ENCODE assay signal across 32 cellular contexts in the genomic region with DNA sequence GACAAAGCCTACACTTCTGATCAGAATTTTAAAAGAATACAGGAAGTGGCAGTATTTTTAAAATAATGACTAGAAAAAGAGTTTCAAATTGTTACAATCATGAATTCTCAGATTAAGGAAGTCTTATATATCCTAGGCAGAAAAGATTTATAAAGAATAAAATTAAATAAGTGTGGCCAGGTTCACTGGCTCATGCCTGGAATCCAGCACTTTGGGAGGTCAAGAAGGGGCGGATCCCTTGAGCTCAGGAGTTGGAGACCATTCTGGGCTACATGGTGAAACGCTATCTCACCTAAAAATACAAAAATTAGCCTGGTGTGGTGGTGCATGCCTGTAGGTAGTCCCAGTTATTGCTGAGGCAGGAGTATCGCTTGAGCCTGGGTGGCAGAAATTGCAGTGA. TPM values are rescaled to one million over a fixed set of nuclear protein-coding genes. Genes with fewer than 3 reads are reported as not detected.
"Had no signal": no experiment of that assay in that cellular context is flagged by ENCODE, and none has a peak within 500 bp of the region (broad histone marks: within the 10 kb centered on the region; RNA-seq: fewer than 3 reads in every experiment).

No MANE protein-coding gene starts in this region.

- FAIRE-seq: urothelium cell line had no signal

- H3K4me1 Mint-ChIP-seq: stimulated activated effector memory CD8-positive, alpha-beta T cell treated with anti-CD3 and anti-CD28 coated beads, Interleukin-12 subunit alpha, Interleukin-12 subunit beta, amount 100 ng/mL, for 72 hours; stimulated activated naive CD8-positive, alpha-beta T cell treated with anti-CD3 and anti-CD28 coated beads, Interleukin-15, amount 100 ng/mL, for 72 hours had no signal

- H3K27ac Mint-ChIP-seq: stimulated activated effector memory CD8-positive, alpha-beta T cell treated with anti-CD3 and anti-CD28 coated beads, Interleukin-12 subunit alpha, Interleukin-12 subunit beta, amount 100 ng/mL, for 72 hours; stimulated activated memory B cell treated with anti-CD40 and anti-IgM and Interleukin-4, amounts not matched to agents 10 μg/mL and 1 μg/mL and 100 μg/mL, for 72 hours; stimulated activated naive B cell treated with anti-CD40 and anti-IgM and Interleukin-4, amounts not matched to agents 10 μg/mL and 1 μg/mL and 100 μg/mL, for 72 hours; stimulated activated naive CD8-positive, alpha-beta T cell treated with anti-CD3 and anti-CD28 coated beads, Interleukin-15, Interleukin-2, amounts not matched to agents 100 ng/mL and 50 ng/mL, for 24 hours; type B pancreatic cell had no signal

- H3K4me1 ChIP-seq: stomach, testis, thyroid gland, tibial artery, tibial nerve, transverse colon, upper lobe of left lung, upper lobe of right lung, uterus, vagina had no signal

- ATAC-seq: stimulated activated effector memory CD8-positive, alpha-beta T cell treated with anti-CD3 and anti-CD28 coated beads, Interleukin-12 subunit alpha, Interleukin-12 subunit beta, amount 100 ng/mL, for 72 hours; stimulated activated memory B cell treated with anti-CD40 and anti-IgM and Interleukin-4, amounts not matched to agents 10 μg/mL and 1 μg/mL and 100 μg/mL, for 72 hours; stimulated activated naive B cell treated with anti-CD40 and anti-IgM and Interleukin-4, amounts not matched to agents 10 μg/mL and 1 μg/mL and 100 μg/mL, for 72 hours; stimulated activated naive CD8-positive, alpha-beta T cell treated with anti-CD3 and anti-CD28 coated beads, Interleukin-15, amount 100 ng/mL, for 72 hours; stimulated activated naive CD8-positive, alpha-beta T cell treated with anti-CD3 and anti-CD28 coated beads, Interleukin-15, Interleukin-2, amounts not matched to agents 100 U/mL and 50 U/mL, for 24 hours; upper lobe of right lung had no signal

- H3K9me3 Mint-ChIP-seq: stimulated activated effector memory CD8-positive, alpha-beta T cell treated with anti-CD3 and anti-CD28 coated beads, Interleukin-12 subunit alpha, Interleukin-12 subunit beta, amount 100 ng/mL, for 72 hours; stimulated activated memory B cell treated with anti-CD40 and anti-IgM and Interleukin-4, amounts not matched to agents 10 μg/mL and 1 μg/mL and 100 μg/mL, for 72 hours; stimulated activated naive B cell treated with anti-CD40 and anti-IgM and Interleukin-4, amounts not matched to agents 10 μg/mL and 1 μg/mL and 100 μg/mL, for 72 hours; stimulated activated naive CD8-positive, alpha-beta T cell treated with anti-CD3 and anti-CD28 coated beads, Interleukin-15, amount 100 ng/mL, for 72 hours; stimulated activated naive CD8-positive, alpha-beta T cell treated with anti-CD3 and anti-CD28 coated beads, Interleukin-15, Interleukin-2, amounts not matched to agents 100 ng/mL and 50 ng/mL, for 24 hours; type B pancreatic cell had no signal

- H3K27me3 ChIP-seq: stomach, testis, thyroid gland, tibial artery, tibial nerve, transverse colon, upper lobe of left lung, upper lobe of right lung, uterus, vagina had no signal

- H3K27ac ChIP-seq: stomach, testis, thoracic aorta, thyroid gland, tibial artery, tibial nerve, transverse colon, upper lobe of left lung, upper lobe of right lung, uterus, vagina had no signal

- H3K27me3 Mint-ChIP-seq: stimulated activated memory B cell treated with anti-CD40 and anti-IgM and Interleukin-4, amounts not matched to agents 10 μg/mL and 1 μg/mL and 100 μg/mL, for 72 hours; stimulated activated naive B cell treated with anti-CD40 and anti-IgM and Interleukin-4, amounts not matched to agents 10 μg/mL and 1 μg/mL and 100 μg/mL, for 72 hours; stimulated activated naive CD8-positive, alpha-beta T cell treated with anti-CD3 and anti-CD28 coated beads, Interleukin-15, amount 100 ng/mL, for 72 hours; stimulated activated naive CD8-positive, alpha-beta T cell treated with anti-CD3 and anti-CD28 coated beads, Interleukin-15, Interleukin-2, amounts not matched to agents 100 ng/mL and 50 ng/mL, for 24 hours; type B pancreatic cell had no signal

- H3K36me3 ChIP-seq: stomach, thoracic aorta, thyroid gland, tibial artery, tibial nerve, transverse colon, upper lobe of left lung, upper lobe of right lung, uterus, vagina had no signal

- DNase-seq: stimulated activated CD4-positive, alpha-beta T cell treated with anti-CD3 and anti-CD28 coated beads, Interleukin-2, amount 100 ng/mL, for 48 hours; stimulated activated CD4-positive, alpha-beta T cell treated with anti-CD3 and anti-CD28 coated beads, Interleukin-4, amount 100 ng/mL, for 1 hour; stimulated activated CD4-positive, alpha-beta T cell treated with anti-CD3 and anti-CD28 coated beads, Interleukin-4, amount 100 ng/mL, for 24 hours; stimulated activated CD4-positive, alpha-beta T cell treated with anti-CD3 and anti-CD28 coated beads, Interleukin-4, amount 100 ng/mL, for 4 hours; stimulated activated CD8-positive, alpha-beta memory T cell treated with anti-CD3 and anti-CD28 coated beads, Interleukin-4, amount 100 ng/mL, for 48 hours; stimulated activated naive B cell treated with anti-CD40 and anti-IgM and Interleukin-4, amounts not matched to agents 10 μg/mL and 1 μg/mL and 100 μg/mL, for 72 hours; stimulated activated naive CD4-positive, alpha-beta T cell; stimulated activated naive CD4-positive, alpha-beta T cell treated with Interleukin-2 at 50 U/mL for 16 hours; stimulated activated naive CD8-positive, alpha-beta T cell treated with anti-CD3 and anti-CD28 coated beads, Interleukin-15, amount 100 ng/mL, for 72 hours; stimulated activated naive CD8-positive, alpha-beta T cell treated with anti-CD3 and anti-CD28 coated beads, Interleukin-15, Interleukin-2, amounts not matched to agents 100 U/mL and 50 U/mL, for 24 hours; stomach; substantia nigra; testis; thyroid gland; tibial artery; transverse colon; trophoblast cell; upper lobe of left lung; upper lobe of right lung; uterus had no signal

- H3K9me3 ChIP-seq: stomach, testis, thoracic aorta, thyroid gland, tibial artery, tibial nerve, upper lobe of left lung, upper lobe of right lung, uterus, vagina had no signal

- H3K36me3 Mint-ChIP-seq: stimulated activated effector memory CD8-positive, alpha-beta T cell treated with anti-CD3 and anti-CD28 coated beads, Interleukin-12 subunit alpha, Interleukin-12 subunit beta, amount 100 ng/mL, for 72 hours; stimulated activated memory B cell treated with anti-CD40 and anti-IgM and Interleukin-4, amounts not matched to agents 10 μg/mL and 1 μg/mL and 100 μg/mL, for 72 hours; stimulated activated naive B cell treated with anti-CD40 and anti-IgM and Interleukin-4, amounts not matched to agents 10 μg/mL and 1 μg/mL and 100 μg/mL, for 72 hours; type B pancreatic cell had no signal

- H3K4me3 ChIP-seq: stomach, testis, thoracic aorta, thyroid gland, tibial artery, tibial nerve, transverse colon, upper lobe of left lung, upper lobe of right lung, uterus, vagina had no signal

- H3K4me3 Mint-ChIP-seq: stimulated activated effector memory CD8-positive, alpha-beta T cell treated with anti-CD3 and anti-CD28 coated beads, Interleukin-12 subunit alpha, Interleukin-12 subunit beta, amount 100 ng/mL, for 72 hours; stimulated activated memory B cell treated with anti-CD40 and anti-IgM and Interleukin-4, amounts not matched to agents 10 μg/mL and 1 μg/mL and 100 μg/mL, for 72 hours; stimulated activated naive B cell treated with anti-CD40 and anti-IgM and Interleukin-4, amounts not matched to agents 10 μg/mL and 1 μg/mL and 100 μg/mL, for 72 hours; stimulated activated naive CD8-positive, alpha-beta T cell treated with anti-CD3 and anti-CD28 coated beads, Interleukin-15, amount 100 ng/mL, for 72 hours; stimulated activated naive CD8-positive, alpha-beta T cell treated with anti-CD3 and anti-CD28 coated beads, Interleukin-15, Interleukin-2, amounts not matched to agents 100 ng/mL and 50 ng/mL, for 24 hours; type B pancreatic cell had no signal

RNA-seq across cellular contexts. Expression of gene XKR3, which starts 24.1 kb away (rescaled TPM):
- total RNA-seq: stomach, subcutaneous adipose tissue, temporal lobe, thoracic aorta, thyroid gland, tibial nerve, transverse colon, upper lobe of left lung, upper lobe of right lung, ureter, urinary bladder, uterus, vagina had no signal
- polyA plus RNA-seq: stomach, urinary bladder had no signal
